Comparison of ENCODE assay signal across 24 cellular contexts in genomic region chr7:132622081-132622480, GRCh38.
"Had no signal": no experiment of that assay in that cellular context is flagged by ENCODE, and none has a peak within 500 bp of the region (broad histone marks: within the 10 kb centered on the region; RNA-seq: fewer than 3 reads in every experiment).

No MANE protein-coding gene starts in this region.

- H3K27me3 ChIP-seq: dorsolateral prefrontal cortex, right atrium auricular region, thyroid gland, vagina had no signal

- H3K4me1 ChIP-seq: lower lobe of right lung, prostate gland, right atrium auricular region, stomach, thyroid gland, vagina had no signal

- H3K9me3 ChIP-seq: lower lobe of right lung, prostate gland, thyroid gland, vagina had no signal

- H3K4me3 ChIP-seq: dorsolateral prefrontal cortex, lower lobe of right lung, prostate gland, right atrium auricular region, stomach, thyroid gland, vagina had no signal

- ATAC-seq: left colon; left ventricle myocardium superior; lower lobe of right lung; naive thymus-derived CD8-positive, alpha-beta T cell; sciatic nerve; stimulated activated effector memory CD8-positive, alpha-beta T cell treated with anti-CD3 and anti-CD28 coated beads, Interleukin-12 subunit alpha, Interleukin-12 subunit beta, amount 100 ng/mL, for 72 hours had no signal

- H3K36me3 ChIP-seq: lower lobe of right lung, prostate gland, right atrium auricular region, stomach, thyroid gland, vagina had no signal

- H3K27ac ChIP-seq: dorsolateral prefrontal cortex, lower lobe of right lung, prostate gland, right atrium auricular region, stomach, thyroid gland, vagina had no signal

- DNase-seq: dorsolateral prefrontal cortex; effector CD4-positive, alpha-beta T cell; foreskin melanocyte; hypothalamus; immature natural killer cell; islet precursor cell; kidney glomerular epithelial cell; left colon; left ventricle myocardium superior; lower lobe of right lung; naive thymus-derived CD8-positive, alpha-beta T cell; nephron progenitor cell; nucleus accumbens; stimulated activated CD4-positive, alpha-beta T cell treated with anti-CD3 and anti-CD28 coated beads, Interleukin-2, amount 100 ng/mL, for 24 hours; stimulated activated CD4-positive, alpha-beta T cell treated with anti-CD3 and anti-CD28 coated beads, Interleukin-4, amount 100 ng/mL, for 24 hours; stimulated activated naive CD4-positive, alpha-beta T cell treated with Interleukin-2 at 50 U/mL for 16 hours; stomach; thyroid gland; trophoblast cell had no signal
